ENCODE assay signal across 23 cellular contexts in the genomic region with DNA sequence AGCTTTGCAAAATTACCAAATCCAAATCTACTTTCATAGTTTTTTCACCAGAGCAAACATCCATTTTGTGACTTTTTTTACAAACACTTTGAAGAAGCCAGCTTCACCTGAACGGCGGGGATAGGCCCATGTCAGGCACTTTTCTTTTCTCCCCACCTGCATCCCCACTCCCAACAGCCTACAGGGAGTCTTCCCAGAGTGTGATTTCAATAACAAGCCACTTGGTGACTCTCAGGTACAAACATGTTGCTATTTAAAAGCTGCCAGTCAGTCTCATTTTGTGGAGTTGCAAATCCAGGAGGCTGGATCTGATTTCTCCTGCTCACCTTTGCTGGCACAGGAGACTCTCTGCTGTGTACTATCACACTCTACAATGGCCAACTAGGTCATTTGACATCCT.
DNase-seq lines count a peak whose midpoint lies in the region; ATAC-seq, FAIRE-seq and TF ChIP-seq lines count a peak whose summit lies in the region.
"Had no signal": no experiment of that assay in that cellular context is flagged by ENCODE, and none has a peak within 500 bp of the region (broad histone marks: within the 10 kb centered on the region; RNA-seq: fewer than 3 reads in every experiment).

No MANE protein-coding gene starts in this region.

- no peak for ATAC-seq in HG03520 (IDR thresholded peaks at IDR 0.05; ENCODE audit: unreplicated experiment)
- ATAC-seq in psoas muscle = no peak
- ATAC-seq: HepG2 had no signal

- H2AK5ac ChIP-seq in neuronal stem cell (ENCODE audit: low read depth, low read length) = no peak overlapping the region

- H3K4me2 ChIP-seq in neuronal stem cell (ENCODE audit: insufficient read depth, low read length, poor library complexity, severe bottlenecking) = no peak overlapping the region
- H3K4me2 ChIP-seq: PC-9 had no signal

- no peak overlapping the region for H2AFZ ChIP-seq in neuronal stem cell (ENCODE audit: low read length)
- H2AFZ ChIP-seq: PC-9 had no signal

- no peak overlapping the region for H4K91ac ChIP-seq in neuronal stem cell (ENCODE audit: low read depth, low read length, poor library complexity)

- WGBS in neuronal stem cell (ENCODE audit: extremely low coverage in 2 of 2, insufficient read length in 2 of 2, insufficient replicate concordance in 1 of 2), 2 donors = no CpG with 5 or more reads among the region's 2 CpGs
- 59 to 69% (median 65%) methylated on average over 2 of the region's 2 CpGs for WGBS in psoas muscle, 3 donors

- no peak overlapping the region for H3K9ac ChIP-seq in neuronal stem cell (ENCODE audit: low read depth, low read length, poor library complexity)

- H3K18ac ChIP-seq in neuronal stem cell (ENCODE audit: low read length) = no peak overlapping the region

- no peak overlapping the region for H2BK5ac ChIP-seq in neuronal stem cell (ENCODE audit: low read length)

- H2BK12ac ChIP-seq in neuronal stem cell (ENCODE audit: low read length) = no peak overlapping the region

- H3K23ac ChIP-seq in neuronal stem cell (ENCODE audit: low read depth, low read length, poor library complexity) = no peak overlapping the region

- H3K36me3 ChIP-seq in WERI-Rb-1 (no peaks in the 10 kb centered on the region), neuronal stem cell (replicated peaks in 1 of 2; ENCODE audit: control insufficient read depth in 2 of 2, insufficient read depth in 2 of 2, low read length in 2 of 2) (peaks cover 0 to 2% of the 10 kb centered on the region in 2 donors), psoas muscle (ENCODE audit: insufficient read depth in 1 of 2, low read depth in 1 of 2) (no peaks in the 10 kb centered on the region)

- H3K4me1 ChIP-seq in neuronal stem cell (ENCODE audit: control insufficient read depth in 2 of 2, insufficient read depth in 1 of 2, low read depth in 1 of 2, low read length in 2 of 2) = no peaks in the 10 kb centered on the region
- no peaks in the 10 kb centered on the region for H3K4me1 ChIP-seq in psoas muscle

- no peak overlapping the region for H2BK15ac ChIP-seq in neuronal stem cell (ENCODE audit: low read length)

- no peak overlapping the region for H3K4ac ChIP-seq in neuronal stem cell (ENCODE audit: low read length)

- no peak overlapping the region for H4K8ac ChIP-seq in neuronal stem cell (ENCODE audit: low read depth, low read length)

- H3K14ac ChIP-seq in neuronal stem cell (ENCODE audit: low read length) = no peak overlapping the region

- intact Hi-C loops in psoas muscle (cut with DNase I) = no loop called here

- FAIRE-seq in HTR-8/SVneo (lab: Jason Lieb, UNC) = peak; percentile 63
- FAIRE-seq: A204.1, GM12892, HepG2 had no signal

- H2BK120ac ChIP-seq in neuronal stem cell (ENCODE audit: low read depth, low read length) = no peak overlapping the region

- TF ChIP-seq CTCF in WERI-Rb-1 (IDR thresholded peaks at IDR 0.05; ENCODE audit: low read depth, low read length) (peak; percentile 16; the same call in 1 of the 2 replicates), psoas muscle (IDR thresholded peaks at IDR 0.05) (no peak)

- H3K27me3 ChIP-seq in WERI-Rb-1 (ENCODE audit: insufficient read depth, low read depth, severe bottlenecking) (no peaks in the 10 kb centered on the region), neuronal stem cell (ENCODE audit: control insufficient read depth in 3 of 3, insufficient read depth in 3 of 3, low read depth in 1 of 3, low read length in 3 of 3) (no peaks in the 10 kb centered on the region), psoas muscle (ENCODE audit: insufficient read depth in 3 of 3, low read length in 2 of 3) (no peaks in the 10 kb centered on the region)

- no peaks in the 10 kb centered on the region for H3K79me1 ChIP-seq in neuronal stem cell (ENCODE audit: low read depth, low read length)

- H3K9me3 ChIP-seq in WERI-Rb-1 (ENCODE audit: severe bottlenecking) (no peaks in the 10 kb centered on the region), neuronal stem cell (replicated peaks in 1 of 2; ENCODE audit: control insufficient read depth in 2 of 2, insufficient read depth in 1 of 2, low read depth in 1 of 2, low read length in 2 of 2) (peaks cover 0 to 2% of the 10 kb centered on the region in 2 donors), psoas muscle (peaks cover 4% of the 10 kb centered on the region)

- H3K27ac ChIP-seq in WERI-Rb-1 = no peak overlapping the region
- H3K27ac ChIP-seq in neuronal stem cell (replicated peaks; ENCODE audit: low read length) = no peak overlapping the region
- no peak overlapping the region for H3K27ac ChIP-seq in psoas muscle
- H3K27ac ChIP-seq: PC-9, RWPE1 had no signal

- H3K4me3 ChIP-seq in WERI-Rb-1 (ENCODE audit: low read depth, low read length) (no peak overlapping the region), neuronal stem cell (ENCODE audit: low read length in 2 of 2) (no peak overlapping the region), psoas muscle (no peak overlapping the region)
- H3K4me3 ChIP-seq: PC-9 had no signal

- DNase-seq in NCI-H82 (lab: John Stamatoyannopoulos, UW) (peak; percentile 50), NCI-H82 treated with DMSO at 0.1 percent for 48 hours (lab: John Stamatoyannopoulos, UW; ENCODE audit: unreplicated experiment) (no peak), HTR-8/SVneo (ENCODE audit: insufficient read length, low spot score) (no peak), WERI-Rb-1 (no peak), iPS-NIHi7 (ENCODE audit: extremely low spot score) (peak; percentile 39), neuronal stem cell (ENCODE audit: low spot score) (no peak), psoas muscle (no peak)
- DNase-seq: CD4-positive, alpha-beta memory T cell; DMS153; HCEC 1CT; KBM-7; NCI-H1105 treated with DMSO at 0.1 percent for 48 hours; NCI-H1694; NCI-H2081 treated with DMSO at 0.1 percent for 48 hours; NCI-H446 treated with DMSO at 0.1 percent for 48 hours; NCI-H774; PC-9; T-helper 1 cell had no signal

Comparison
In these comparisons a context has a peak if more than half of its experiments do, and no peak if none do; other contexts are left out.
1. DNase-seq: peak in NCI-H82 (single experiment) and iPS-NIHi7 (single experiment); none in NCI-H82 treated with DMSO at 0.1 percent for 48 hours (single experiment), HTR-8/SVneo (single experiment), WERI-Rb-1 (single experiment), neuronal stem cell (single experiment) and psoas muscle (0 of 2).